23 cellular contexts compared by ENCODE assay signal in genomic region chr13:83549671-83550070, GRCh38.
"Had no signal": no experiment of that assay in that cellular context is flagged by ENCODE, and none has a peak within 500 bp of the region (broad histone marks: within the 10 kb centered on the region; RNA-seq: fewer than 3 reads in every experiment).

No MANE protein-coding gene starts in this region.

- H3K9ac ChIP-seq: neural progenitor cell, parathyroid adenoma had no signal

- H2AFZ ChIP-seq: neural progenitor cell, parathyroid adenoma had no signal

- H3K79me2 ChIP-seq: parathyroid adenoma had no signal

- H3K36me3 ChIP-seq: lower lobe of right lung, neural progenitor cell, right lobe of liver, thoracic aorta, tibial nerve, upper lobe of left lung had no signal

- H3K27me3 ChIP-seq: dorsolateral prefrontal cortex, neural progenitor cell, right lobe of liver, tibial nerve, upper lobe of left lung had no signal

- DNase-seq: dorsolateral prefrontal cortex; effector CD4-positive, alpha-beta T cell; foreskin melanocyte; hypothalamus; immature natural killer cell; islet precursor cell; left ventricle myocardium superior; lower lobe of right lung; mucosa of descending colon; naive B cell; right lobe of liver; small intestine; stimulated activated CD4-positive, alpha-beta T cell treated with anti-CD3 and anti-CD28 coated beads, Interleukin-15, amount 100 ng/mL, for 24 hours; stimulated activated CD4-positive, alpha-beta T cell treated with anti-CD3 and anti-CD28 coated beads, Interleukin-2, amount 100 ng/mL, for 48 hours; stimulated activated naive B cell treated with anti-CD40 and anti-IgM and Interleukin-4, amounts not matched to agents 10 μg/mL and 1 μg/mL and 100 μg/mL, for 72 hours; upper lobe of left lung had no signal

- FAIRE-seq: urothelium cell line had no signal

- H3K4me3 ChIP-seq: dorsolateral prefrontal cortex, lower lobe of right lung, mucosa of descending colon, neural progenitor cell, right lobe of liver, thoracic aorta, tibial nerve, upper lobe of left lung had no signal

- ATAC-seq: esophagus mucosa; left ventricle myocardium superior; lower lobe of right lung; mucosa of descending colon; right lobe of liver; stimulated activated naive B cell treated with anti-CD40 and anti-IgM and Interleukin-4, amounts not matched to agents 10 μg/mL and 1 μg/mL and 100 μg/mL, for 72 hours had no signal

- H3K4me2 ChIP-seq: neural progenitor cell had no signal

- H3K27ac ChIP-seq: dorsolateral prefrontal cortex, epithelial cell of prostate, lower lobe of right lung, neural progenitor cell, parathyroid adenoma, right lobe of liver, thoracic aorta, tibial nerve, upper lobe of left lung had no signal

- H3K4me1 ChIP-seq: lower lobe of right lung, neural progenitor cell, parathyroid adenoma, right lobe of liver, tibial nerve, upper lobe of left lung had no signal

- H3K9me3 ChIP-seq: lower lobe of right lung, right lobe of liver, thoracic aorta, tibial nerve, upper lobe of left lung had no signal
